ENCODE assay signal across 10 cellular contexts in genomic region chr1:99820546-99820945, GRCh38. TPM values are rescaled to one million over a fixed set of nuclear protein-coding genes. Genes with fewer than 3 reads are reported as not detected.
A peak's percentile ranks its signal among the peaks of the same experiment; 100 is the strongest.
DNase-seq lines count a peak whose midpoint lies in the region; ATAC-seq and TF ChIP-seq lines count a peak whose summit lies in the region.
"Had no signal": no experiment of that assay in that cellular context is flagged by ENCODE, and none has a peak within 500 bp of the region (broad histone marks: within the 10 kb centered on the region; RNA-seq: fewer than 3 reads in every experiment).

No MANE protein-coding gene starts in this region.

- peak; percentile 91 for ATAC-seq in GM18517 (IDR thresholded peaks at IDR 0.05; ENCODE audit: unreplicated experiment)
- ATAC-seq in GM21360 (IDR thresholded peaks at IDR 0.05; ENCODE audit: unreplicated experiment) = peak; percentile 84
- ATAC-seq in HG03439 (IDR thresholded peaks at IDR 0.05; ENCODE audit: unreplicated experiment) = peak; percentile 70
- ATAC-seq in activated naive CD8-positive, alpha-beta T cell treated with anti-CD3 and anti-CD28 coated beads, Interleukin-2, amount 10 ng/mL, durations not matched to agents 7 days and 5 days (ENCODE audit: low read depth) = peak; percentile 92
- ATAC-seq: heart right ventricle had no signal

- H3K27ac Mint-ChIP-seq in activated naive CD8-positive, alpha-beta T cell treated with anti-CD3 and anti-CD28 coated beads, Interleukin-2, amount 10 ng/mL, durations not matched to agents 7 days and 5 days = peak overlapping the region; percentile 8
- H3K27ac Mint-ChIP-seq in glutamatergic neuron (ENCODE audit: unreplicated experiment) = no peak overlapping the region

- TF ChIP-seq CTCF in glutamatergic neuron (IDR thresholded peaks at IDR 0.05; ENCODE audit: partially characterized antibody, unreplicated experiment) (no peak), BE2C (IDR thresholded peaks at IDR 0.05; ENCODE audit: low read depth, low read length) (no peak)

- no peak for DNase-seq in activated naive CD8-positive, alpha-beta T cell treated with anti-CD3 and anti-CD28 coated beads, Interleukin-2, amount 10 ng/mL, durations not matched to agents 7 days and 5 days
- no peak for DNase-seq in NCI-H1048 (lab: John Stamatoyannopoulos, UW)
- DNase-seq in glutamatergic neuron = no peak
- no peak for DNase-seq in retina
- no peak for DNase-seq in BE2C
- DNase-seq: heart right ventricle had no signal

- no peaks in the 10 kb centered on the region for H3K4me1 ChIP-seq in BE2C

- H3K27me3 ChIP-seq in BE2C = no peaks in the 10 kb centered on the region
- H3K27me3 ChIP-seq: heart right ventricle, right atrium auricular region had no signal

- H3K36me3 Mint-ChIP-seq in activated naive CD8-positive, alpha-beta T cell treated with anti-CD3 and anti-CD28 coated beads, Interleukin-2, amount 10 ng/mL, durations not matched to agents 7 days and 5 days = no peaks in the 10 kb centered on the region
- no peaks in the 10 kb centered on the region for H3K36me3 Mint-ChIP-seq in glutamatergic neuron (ENCODE audit: unreplicated experiment)

- H3K9me3 Mint-ChIP-seq in activated naive CD8-positive, alpha-beta T cell treated with anti-CD3 and anti-CD28 coated beads, Interleukin-2, amount 10 ng/mL, durations not matched to agents 7 days and 5 days = peaks cover 2% of the 10 kb centered on the region
- H3K9me3 Mint-ChIP-seq in glutamatergic neuron (ENCODE audit: unreplicated experiment) = peaks cover 3% of the 10 kb centered on the region

- no peaks in the 10 kb centered on the region for H3K9me3 ChIP-seq in BE2C

- H3K4me1 Mint-ChIP-seq in activated naive CD8-positive, alpha-beta T cell treated with anti-CD3 and anti-CD28 coated beads, Interleukin-2, amount 10 ng/mL, durations not matched to agents 7 days and 5 days = peaks cover 12% of the 10 kb centered on the region
- no peaks in the 10 kb centered on the region for H3K4me1 Mint-ChIP-seq in glutamatergic neuron (ENCODE audit: low read depth, unreplicated experiment)

- peak overlapping the region; percentile 44 for H3K4me3 Mint-ChIP-seq in activated naive CD8-positive, alpha-beta T cell treated with anti-CD3 and anti-CD28 coated beads, Interleukin-2, amount 10 ng/mL, durations not matched to agents 7 days and 5 days
- no peak overlapping the region for H3K4me3 Mint-ChIP-seq in glutamatergic neuron (ENCODE audit: unreplicated experiment)

- H3K36me3 ChIP-seq in BE2C = no peaks in the 10 kb centered on the region
- H3K36me3 ChIP-seq: heart right ventricle, right atrium auricular region had no signal

- peaks cover 7% of the 10 kb centered on the region for H3K27me3 Mint-ChIP-seq in activated naive CD8-positive, alpha-beta T cell treated with anti-CD3 and anti-CD28 coated beads, Interleukin-2, amount 10 ng/mL, durations not matched to agents 7 days and 5 days
- H3K27me3 Mint-ChIP-seq in glutamatergic neuron (ENCODE audit: unreplicated experiment) = peaks cover 3% of the 10 kb centered on the region

- H3K4me3 ChIP-seq in BE2C (ENCODE audit: low read depth, low read length) = no peak overlapping the region
- H3K4me3 ChIP-seq: heart right ventricle, right atrium auricular region had no signal

- POLR2A ChIA-PET in activated naive CD8-positive, alpha-beta T cell treated with anti-CD3 and anti-CD28 coated beads, Interleukin-2, amount 10 ng/mL, durations not matched to agents 7 days and 5 days (lab: Charles Lee) = interaction anchor here (1.5 kb wide), 1 partner anchor 218 kb away, joined by 3 read pairs; no protein-coding TSS in a partner anchor

RNA-seq across cellular contexts. Expression of gene AGL, which starts 29.6 kb away (rescaled TPM):
- total RNA-seq in activated naive CD8-positive, alpha-beta T cell treated with anti-CD3 and anti-CD28 coated beads, Interleukin-2, amount 10 ng/mL, durations not matched to agents 7 days and 5 days = 10 to 100 TPM; 12.0 to 12.3 TPM
- total RNA-seq in glutamatergic neuron (ENCODE audit: unreplicated experiment) = 20.4 TPM
- 3.8 TPM for polyA plus RNA-seq in BE2C (2012; ENCODE audit: insufficient read depth, insufficient read length, low read depth)

RNA-seq across cellular contexts. Expression of gene FRRS1, which starts 54.1 kb away (rescaled TPM):
- 1 to 10 TPM; 4.6 to 4.7 TPM for total RNA-seq in activated naive CD8-positive, alpha-beta T cell treated with anti-CD3 and anti-CD28 coated beads, Interleukin-2, amount 10 ng/mL, durations not matched to agents 7 days and 5 days
- 1.3 TPM for total RNA-seq in glutamatergic neuron (ENCODE audit: unreplicated experiment)
- 0.22 TPM for polyA plus RNA-seq in BE2C (2012; ENCODE audit: insufficient read depth, insufficient read length, low read depth)
